8 cellular contexts compared by ENCODE assay signal in the genomic region with DNA sequence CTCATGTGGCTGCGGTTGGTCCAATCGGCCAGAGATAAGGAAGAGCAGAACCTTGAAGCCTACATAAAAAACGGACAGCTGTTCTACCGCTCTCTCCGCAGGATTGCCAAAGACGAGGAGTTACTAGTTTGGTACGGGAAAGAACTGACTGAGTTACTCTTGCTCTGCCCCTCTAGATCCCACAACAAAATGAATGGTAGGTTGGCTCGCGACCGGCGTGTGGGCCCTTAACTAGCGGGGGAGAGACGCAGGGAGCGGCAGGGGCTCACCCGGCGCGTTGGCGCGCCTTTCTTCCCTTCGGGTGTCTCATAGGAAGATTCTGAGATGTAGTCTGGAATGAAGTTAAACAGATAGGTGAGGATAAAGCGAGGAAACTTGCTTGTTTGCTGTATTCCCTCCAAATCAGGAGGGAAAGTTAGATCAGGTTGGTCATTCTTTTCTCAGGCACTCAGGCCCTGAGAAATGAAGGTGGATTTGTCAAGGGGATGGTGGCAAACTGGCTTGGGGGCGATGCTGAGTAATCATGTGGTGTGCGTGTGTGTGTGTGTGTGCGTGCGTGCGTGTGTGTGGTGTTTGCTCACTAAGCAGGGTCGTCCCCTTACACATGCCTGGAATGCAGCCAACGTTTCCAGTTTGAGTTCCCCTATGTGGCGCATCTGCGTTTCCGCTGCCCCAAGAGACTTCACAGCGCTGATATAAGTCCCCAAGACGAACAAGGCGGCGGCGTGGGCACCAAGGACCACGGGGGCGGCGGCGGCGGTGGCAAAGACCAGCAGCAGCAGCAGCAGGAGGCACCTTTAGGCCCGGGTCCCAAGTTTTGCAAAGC. TPM values are rescaled to one million over a fixed set of nuclear protein-coding genes. Genes with fewer than 3 reads are reported as not detected.
DNase-seq lines count a peak whose midpoint lies in the region; ATAC-seq and TF ChIP-seq lines count a peak whose summit lies in the region.

No MANE protein-coding gene starts in this region.

- H2AFZ ChIP-seq in PC-9, result no peak overlapping the region; the same call in 1 of the 2 replicates

- DNase-seq in GF-D8 (lab: John Stamatoyannopoulos, UW) (peak; percentile 47), PC-9 (no peak), right cardiac atrium (peak; percentile 45 to 83 (median 50)), spleen (no peak), T1000 (lab: John Stamatoyannopoulos, UW) (no peak), NCI-H2196 (lab: John Stamatoyannopoulos, UW; ENCODE audit: unreplicated experiment) (no peak)

- ATAC-seq in HG02623 (IDR thresholded peaks at IDR 0.05; ENCODE audit: unreplicated experiment), result peak; percentile 6
- peak in 1 of 2 donors; percentile 6 for ATAC-seq in right cardiac atrium

- H3K27me3 ChIP-seq in PC-9 (ENCODE audit: insufficient read depth, low read depth) (no peaks in the 10 kb centered on the region), right cardiac atrium (ENCODE audit: control insufficient read depth, insufficient read depth) (no peaks in the 10 kb centered on the region), spleen (replicated peaks in 1 of 7) (peaks cover 0 to 76% (median 58%) of the 10 kb centered on the region in 7 donors)

- peak overlapping the region; percentile 74 for H3K4me2 ChIP-seq in PC-9

- 32% methylated on average over 42 of the region's 42 CpGs for WGBS in right cardiac atrium
- WGBS in spleen, 5 donors, result 27 to 58% (median 38%) methylated on average over 23 to 42 of the region's 42 CpGs

- TF ChIP-seq POLR2A in spleen (IDR thresholded peaks at IDR 0.05), result no peak

- H3K27ac ChIP-seq in PC-9, result no peak overlapping the region
- no peak overlapping the region for H3K27ac ChIP-seq in right cardiac atrium (ENCODE audit: low read length)
- H3K27ac ChIP-seq in spleen, result peak overlapping the region in 6 of 8 donors; percentile 60 to 88 (median 76)

- H4K20me1 ChIP-seq in PC-9 (ENCODE audit: insufficient read depth), result no peaks in the 10 kb centered on the region

- intact Hi-C loops in PC-9 (cut with micrococcal nuclease; ENCODE audit: unreplicated experiment), result no loop called here
- intact Hi-C loops in right cardiac atrium (cut with DNase I), result no loop called here
- intact Hi-C loops in spleen (cut with DNase I; ENCODE audit: low total_unique reads), result loop anchor here (5.0 kb wide), 1 partner anchor 129 kb away; a partner anchor contains a TSS

- H3F3A ChIP-seq in PC-9 (ENCODE audit: insufficient read depth, low read depth), result no peaks in the 10 kb centered on the region

- peaks cover 3% of the 10 kb centered on the region for H3K36me3 Mint-ChIP-seq in activated naive CD4-positive, alpha-beta T cell treated with anti-CD3 and anti-CD28 coated beads, Interleukin-2, amount 50 U/mL, for 24 hours

- no peak overlapping the region; the same call in 1 of the 2 replicates for H3K4me3 ChIP-seq in PC-9
- H3K4me3 ChIP-seq in right cardiac atrium (ENCODE audit: low read length), result peak overlapping the region; percentile 56
- peak overlapping the region; percentile 57 to 91 (median 74) for H3K4me3 ChIP-seq in spleen

- TF ChIP-seq CTCF in PC-9 (conservative IDR thresholded peaks at IDR 0.05) (no peak), spleen (IDR thresholded peaks at IDR 0.05 in 8 of 11, conservative IDR thresholded peaks at IDR 0.05 in 3 of 11) (no peak)

- H3K36me3 ChIP-seq in PC-9 (ENCODE audit: low read depth), result no peaks in the 10 kb centered on the region
- no peaks in the 10 kb centered on the region for H3K36me3 ChIP-seq in spleen

- H3K4me1 ChIP-seq in PC-9 (replicated peaks; ENCODE audit: insufficient read depth) (no peaks in the 10 kb centered on the region), right cardiac atrium (ENCODE audit: control insufficient read depth, insufficient read depth, low read length) (peaks cover 3% of the 10 kb centered on the region), spleen (peaks cover 4 to 47% (median 39%) of the 10 kb centered on the region in 6 donors)

- H3K4me3 Mint-ChIP-seq in activated naive CD4-positive, alpha-beta T cell treated with anti-CD3 and anti-CD28 coated beads, Interleukin-2, amount 50 U/mL, for 24 hours, result peak overlapping the region; percentile 83

- POLR2A ChIA-PET in PC-9 (lab: Charles Lee; ENCODE audit: unreplicated experiment), result no interaction called here

- no peaks in the 10 kb centered on the region for H3K9me3 ChIP-seq in PC-9 (ENCODE audit: insufficient read depth, low read depth)
- H3K9me3 ChIP-seq in right cardiac atrium (ENCODE audit: control insufficient read depth, low read length), result no peaks in the 10 kb centered on the region
- H3K9me3 ChIP-seq in spleen, result no peaks in the 10 kb centered on the region

- H3K9me3 Mint-ChIP-seq in activated naive CD4-positive, alpha-beta T cell treated with anti-CD3 and anti-CD28 coated beads, Interleukin-2, amount 50 U/mL, for 24 hours, result no peaks in the 10 kb centered on the region

- no TSS peak for BruUV-seq in PC-9 (replicated peaks; lab: Mats Ljungman, UMichigan)

- H3K27ac Mint-ChIP-seq in activated naive CD4-positive, alpha-beta T cell treated with anti-CD3 and anti-CD28 coated beads, Interleukin-2, amount 50 U/mL, for 24 hours, result peak overlapping the region; percentile 73

- H3K4me1 Mint-ChIP-seq in activated naive CD4-positive, alpha-beta T cell treated with anti-CD3 and anti-CD28 coated beads, Interleukin-2, amount 50 U/mL, for 24 hours, result peaks cover 25% of the 10 kb centered on the region

- CTCF ChIA-PET in PC-9 (lab: Charles Lee), result no interaction called here

- H3K27me3 Mint-ChIP-seq in activated naive CD4-positive, alpha-beta T cell treated with anti-CD3 and anti-CD28 coated beads, Interleukin-2, amount 50 U/mL, for 24 hours, result peaks cover 11% of the 10 kb centered on the region

- H3K79me2 ChIP-seq in PC-9 (ENCODE audit: low read depth), result no peaks in the 10 kb centered on the region

- no peaks in the 10 kb centered on the region for H3K9me2 ChIP-seq in PC-9 (ENCODE audit: insufficient read depth)

RNA-seq across cellular contexts. Expression of a gene that starts 4.2 kb away (rescaled TPM):
- total RNA-seq in PC-9 (2021) (0.26 and 0.88 TPM in 2 replicates), right cardiac atrium (1 to 10 TPM in 2 of 4 donors, under 1 TPM in 2; 0.63 to 1.3 (median 0.98) TPM), spleen (1 to 10 TPM; 2.7 to 5.1 (median 3.4) TPM)
- polyA plus RNA-seq in right cardiac atrium (0.75 TPM), spleen (1 to 10 TPM in 2 of 3 donors, under 1 TPM in 1; 0.99 to 1.9 (median 1.2) TPM)

Comparison
In these comparisons a context has a peak if more than half of its experiments do, and no peak if none do; other contexts are left out.
1. DNase-seq: peak in GF-D8 (single experiment) and right cardiac atrium (3 of 3); none in PC-9 (0 of 2), spleen (single experiment), T1000 (single experiment) and NCI-H2196 (single experiment).
2. H3K27ac ChIP-seq: peak in spleen (6 of 8); none in PC-9 (single experiment) and right cardiac atrium (single experiment).